In the genomic region with DNA sequence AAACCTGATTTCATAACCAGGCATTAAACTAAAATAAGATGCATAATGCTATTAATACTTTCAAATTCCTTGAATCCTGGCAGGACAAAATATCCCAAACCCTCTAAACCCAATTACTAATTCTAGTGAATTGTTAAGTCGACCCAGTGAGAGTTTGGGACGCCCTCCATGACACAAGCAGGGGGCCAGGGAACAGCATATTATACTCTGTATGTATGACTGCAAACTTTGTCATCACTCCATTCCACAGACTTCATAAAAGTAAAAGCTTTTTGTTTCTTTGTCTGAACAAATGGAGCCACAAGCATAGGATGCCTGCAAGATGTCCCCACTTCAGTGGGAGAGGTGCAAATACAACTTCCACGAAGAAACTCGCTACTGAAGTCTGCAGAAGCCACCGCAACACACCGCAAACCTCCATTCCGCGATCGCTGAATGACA, we compare ENCODE assay signal across 8 cellular contexts. TPM values are rescaled to one million over a fixed set of nuclear protein-coding genes. Genes with fewer than 3 reads are reported as not detected.
DNase-seq lines count a peak whose midpoint lies in the region; ATAC-seq and TF ChIP-seq lines count a peak whose summit lies in the region.

No MANE protein-coding gene starts in this region.

- ATAC-seq in SK-N-SH treated with all-trans-retinoic acid at 6 μM for 48 hours, result peak; percentile 6
- no peak for ATAC-seq in HG03469 (IDR thresholded peaks at IDR 0.05; ENCODE audit: unreplicated experiment)
- ATAC-seq in GM21526 (IDR thresholded peaks at IDR 0.05; ENCODE audit: low FRiP score, unreplicated experiment), result no peak

- H3K36me3 Mint-ChIP-seq in dendritic cell treated with granulocyte-macrophage colony-stimulating factor and Interleukin-4, amounts not matched to agents 40 ng/mL and 50 ng/mL, for 4 days (ENCODE audit: low read depth), result peaks cover 15% of the 10 kb centered on the region
- H3K36me3 Mint-ChIP-seq in neural crest cell (ENCODE audit: low read depth), result no peaks in the 10 kb centered on the region

- DNase-seq in EL (peak; percentile 32), neural crest cell (ENCODE audit: low read depth, low spot score) (no peak), putamen (ENCODE audit: low spot score) (no peak), NCI-H1694 (lab: John Stamatoyannopoulos, UW) (no peak)

- intact Hi-C loops in dendritic cell treated with granulocyte-macrophage colony-stimulating factor and Interleukin-4, amounts not matched to agents 40 ng/mL and 50 ng/mL, for 4 days (cut with micrococcal nuclease), result loop anchor here (2.0 to 10.0 kb wide), 2 partner anchors 14 to 130 kb away; partner anchors contain the start of gene CAPN2

- no peaks in the 10 kb centered on the region for H3K9me3 Mint-ChIP-seq in dendritic cell treated with granulocyte-macrophage colony-stimulating factor and Interleukin-4, amounts not matched to agents 40 ng/mL and 50 ng/mL, for 4 days
- no peaks in the 10 kb centered on the region for H3K9me3 Mint-ChIP-seq in neural crest cell

- peaks cover 42% of the 10 kb centered on the region for H3K4me1 Mint-ChIP-seq in dendritic cell treated with granulocyte-macrophage colony-stimulating factor and Interleukin-4, amounts not matched to agents 40 ng/mL and 50 ng/mL, for 4 days (ENCODE audit: low read depth)
- H3K4me1 Mint-ChIP-seq in neural crest cell, result peaks cover 34% of the 10 kb centered on the region

- H3K4me3 Mint-ChIP-seq in dendritic cell treated with granulocyte-macrophage colony-stimulating factor and Interleukin-4, amounts not matched to agents 40 ng/mL and 50 ng/mL, for 4 days, result peak overlapping the region; percentile 89
- peak overlapping the region; percentile 99 for H3K4me3 Mint-ChIP-seq in neural crest cell

- peak overlapping the region; percentile 100 for H3K27ac Mint-ChIP-seq in dendritic cell treated with granulocyte-macrophage colony-stimulating factor and Interleukin-4, amounts not matched to agents 40 ng/mL and 50 ng/mL, for 4 days
- peak overlapping the region; percentile 94 for H3K27ac Mint-ChIP-seq in neural crest cell (ENCODE audit: unreplicated experiment)

- no peak for TF ChIP-seq CTCF in neural crest cell (conservative IDR thresholded peaks at IDR 0.05)

- no peaks in the 10 kb centered on the region for H3K27me3 Mint-ChIP-seq in dendritic cell treated with granulocyte-macrophage colony-stimulating factor and Interleukin-4, amounts not matched to agents 40 ng/mL and 50 ng/mL, for 4 days
- H3K27me3 Mint-ChIP-seq in neural crest cell (ENCODE audit: low read depth), result no peaks in the 10 kb centered on the region

TF ChIP-seq in SK-N-SH treated with all-trans-retinoic acid at 6 μM for 48 hours, 23 proteins besides CTCF, POLR2A, EP300 and RAD21:
- TF ChIP-seq CSDC2 (CRISPR knock-in tag; IDR thresholded peaks at IDR 0.05) (no peak), GLIS3 (CRISPR knock-in tag; IDR thresholded peaks at IDR 0.05) (no peak), ARNTL (CRISPR knock-in tag; IDR thresholded peaks at IDR 0.05; ENCODE audit: borderline replicate concordance, low read depth) (no peak), TOX (CRISPR knock-in tag; IDR thresholded peaks at IDR 0.05; ENCODE audit: borderline replicate concordance) (no peak), PPARA (CRISPR knock-in tag; IDR thresholded peaks at IDR 0.05; ENCODE audit: borderline replicate concordance) (no peak), ISL1 (CRISPR knock-in tag; IDR thresholded peaks at IDR 0.05) (no peak), ZNF70 (CRISPR knock-in tag; IDR thresholded peaks at IDR 0.05) (no peak), ESRRG (CRISPR knock-in tag; IDR thresholded peaks at IDR 0.05) (no peak), ZC3H10 (CRISPR knock-in tag; IDR thresholded peaks at IDR 0.05) (no peak), ZFP3 (CRISPR knock-in tag; IDR thresholded peaks at IDR 0.05) (no peak), ZNF8 (CRISPR knock-in tag; IDR thresholded peaks at IDR 0.05) (no peak), TCF4 (CRISPR knock-in tag; IDR thresholded peaks at IDR 0.05; ENCODE audit: borderline replicate concordance) (no peak), SNAI2 (CRISPR knock-in tag; IDR thresholded peaks at IDR 0.05) (no peak), RARB (CRISPR knock-in tag; IDR thresholded peaks at IDR 0.05) (no peak), OSR1 (CRISPR knock-in tag; IDR thresholded peaks at IDR 0.05) (no peak)
- TF ChIP-seq, protein P1, sequence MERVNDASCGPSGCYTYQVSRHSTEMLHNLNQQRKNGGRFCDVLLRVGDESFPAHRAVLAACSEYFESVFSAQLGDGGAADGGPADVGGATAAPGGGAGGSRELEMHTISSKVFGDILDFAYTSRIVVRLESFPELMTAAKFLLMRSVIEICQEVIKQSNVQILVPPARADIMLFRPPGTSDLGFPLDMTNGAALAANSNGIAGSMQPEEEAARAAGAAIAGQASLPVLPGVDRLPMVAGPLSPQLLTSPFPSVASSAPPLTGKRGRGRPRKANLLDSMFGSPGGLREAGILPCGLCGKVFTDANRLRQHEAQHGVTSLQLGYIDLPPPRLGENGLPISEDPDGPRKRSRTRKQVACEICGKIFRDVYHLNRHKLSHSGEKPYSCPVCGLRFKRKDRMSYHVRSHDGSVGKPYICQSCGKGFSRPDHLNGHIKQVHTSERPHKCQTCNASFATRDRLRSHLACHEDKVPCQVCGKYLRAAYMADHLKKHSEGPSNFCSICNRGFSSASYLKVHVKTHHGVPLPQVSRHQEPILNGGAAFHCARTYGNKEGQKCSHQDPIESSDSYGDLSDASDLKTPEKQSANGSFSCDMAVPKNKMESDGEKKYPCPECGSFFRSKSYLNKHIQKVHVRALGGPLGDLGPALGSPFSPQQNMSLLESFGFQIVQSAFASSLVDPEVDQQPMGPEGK (CRISPR knock-in tag; IDR thresholded peaks at IDR 0.05; ENCODE audit: borderline replicate concordance), result no peak
- TF ChIP-seq, protein P2, sequence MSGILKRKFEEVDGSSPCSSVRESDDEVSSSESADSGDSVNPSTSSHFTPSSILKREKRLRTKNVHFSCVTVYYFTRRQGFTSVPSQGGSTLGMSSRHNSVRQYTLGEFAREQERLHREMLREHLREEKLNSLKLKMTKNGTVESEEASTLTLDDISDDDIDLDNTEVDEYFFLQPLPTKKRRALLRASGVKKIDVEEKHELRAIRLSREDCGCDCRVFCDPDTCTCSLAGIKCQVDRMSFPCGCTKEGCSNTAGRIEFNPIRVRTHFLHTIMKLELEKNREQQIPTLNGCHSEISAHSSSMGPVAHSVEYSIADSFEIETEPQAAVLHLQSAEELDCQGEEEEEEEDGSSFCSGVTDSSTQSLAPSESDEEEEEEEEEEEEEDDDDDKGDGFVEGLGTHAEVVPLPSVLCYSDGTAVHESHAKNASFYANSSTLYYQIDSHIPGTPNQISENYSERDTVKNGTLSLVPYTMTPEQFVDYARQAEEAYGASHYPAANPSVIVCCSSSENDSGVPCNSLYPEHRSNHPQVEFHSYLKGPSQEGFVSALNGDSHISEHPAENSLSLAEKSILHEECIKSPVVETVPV (CRISPR knock-in tag; IDR thresholded peaks at IDR 0.05), result no peak
- TF ChIP-seq, protein P3, sequence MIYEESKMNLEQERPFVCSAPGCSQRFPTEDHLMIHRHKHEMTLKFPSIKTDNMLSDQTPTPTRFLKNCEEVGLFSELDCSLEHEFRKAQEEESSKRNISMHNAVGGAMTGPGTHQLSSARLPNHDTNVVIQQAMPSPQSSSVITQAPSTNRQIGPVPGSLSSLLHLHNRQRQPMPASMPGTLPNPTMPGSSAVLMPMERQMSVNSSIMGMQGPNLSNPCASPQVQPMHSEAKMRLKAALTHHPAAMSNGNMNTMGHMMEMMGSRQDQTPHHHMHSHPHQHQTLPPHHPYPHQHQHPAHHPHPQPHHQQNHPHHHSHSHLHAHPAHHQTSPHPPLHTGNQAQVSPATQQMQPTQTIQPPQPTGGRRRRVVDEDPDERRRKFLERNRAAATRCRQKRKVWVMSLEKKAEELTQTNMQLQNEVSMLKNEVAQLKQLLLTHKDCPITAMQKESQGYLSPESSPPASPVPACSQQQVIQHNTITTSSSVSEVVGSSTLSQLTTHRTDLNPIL (CRISPR knock-in tag; IDR thresholded peaks at IDR 0.05; ENCODE audit: low read depth), result no peak
- TF ChIP-seq, protein P4, sequence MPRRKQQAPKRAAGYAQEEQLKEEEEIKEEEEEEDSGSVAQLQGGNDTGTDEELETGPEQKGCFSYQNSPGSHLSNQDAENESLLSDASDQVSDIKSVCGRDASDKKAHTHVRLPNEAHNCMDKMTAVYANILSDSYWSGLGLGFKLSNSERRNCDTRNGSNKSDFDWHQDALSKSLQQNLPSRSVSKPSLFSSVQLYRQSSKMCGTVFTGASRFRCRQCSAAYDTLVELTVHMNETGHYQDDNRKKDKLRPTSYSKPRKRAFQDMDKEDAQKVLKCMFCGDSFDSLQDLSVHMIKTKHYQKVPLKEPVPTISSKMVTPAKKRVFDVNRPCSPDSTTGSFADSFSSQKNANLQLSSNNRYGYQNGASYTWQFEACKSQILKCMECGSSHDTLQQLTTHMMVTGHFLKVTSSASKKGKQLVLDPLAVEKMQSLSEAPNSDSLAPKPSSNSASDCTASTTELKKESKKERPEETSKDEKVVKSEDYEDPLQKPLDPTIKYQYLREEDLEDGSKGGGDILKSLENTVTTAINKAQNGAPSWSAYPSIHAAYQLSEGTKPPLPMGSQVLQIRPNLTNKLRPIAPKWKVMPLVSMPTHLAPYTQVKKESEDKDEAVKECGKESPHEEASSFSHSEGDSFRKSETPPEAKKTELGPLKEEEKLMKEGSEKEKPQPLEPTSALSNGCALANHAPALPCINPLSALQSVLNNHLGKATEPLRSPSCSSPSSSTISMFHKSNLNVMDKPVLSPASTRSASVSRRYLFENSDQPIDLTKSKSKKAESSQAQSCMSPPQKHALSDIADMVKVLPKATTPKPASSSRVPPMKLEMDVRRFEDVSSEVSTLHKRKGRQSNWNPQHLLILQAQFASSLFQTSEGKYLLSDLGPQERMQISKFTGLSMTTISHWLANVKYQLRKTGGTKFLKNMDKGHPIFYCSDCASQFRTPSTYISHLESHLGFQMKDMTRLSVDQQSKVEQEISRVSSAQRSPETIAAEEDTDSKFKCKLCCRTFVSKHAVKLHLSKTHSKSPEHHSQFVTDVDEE (CRISPR knock-in tag; IDR thresholded peaks at IDR 0.05), result no peak

RNA-seq across cellular contexts. Expression of gene TP53BP2, which starts 1.2 kb away (rescaled TPM):
- 61.5 and 72.4 TPM in 2 replicates for total RNA-seq in neural crest cell
